Comparison of ENCODE assay signal across 28 cellular contexts in genomic region chr3:127132876-127133275, GRCh38.
"Had no signal": no experiment of that assay in that cellular context is flagged by ENCODE, and none has a peak within 500 bp of the region (broad histone marks: within the 10 kb centered on the region; RNA-seq: fewer than 3 reads in every experiment).

No MANE protein-coding gene starts in this region.

- H3K9me3 Mint-ChIP-seq: activated naive CD4-positive, alpha-beta T cell treated with anti-CD3 and anti-CD28 coated beads for 36 hours; activated naive CD8-positive, alpha-beta T cell treated with anti-CD3 and anti-CD28 coated beads for 36 hours; effector memory CD8-positive, alpha-beta T cell; natural killer cell treated with Interleukin-12 subunit alpha and Interleukin-12 subunit beta and Interleukin-15 and Interleukin-18, amount 100 ng/mL, for 72 hours; stimulated activated memory B cell treated with anti-CD40 and anti-IgM and Interleukin-4, amounts not matched to agents 10 μg/mL and 1 μg/mL and 100 μg/mL, for 72 hours; stimulated activated naive CD8-positive, alpha-beta T cell treated with anti-CD3 and anti-CD28 coated beads, Interleukin-15, amount 100 ng/mL, for 72 hours; T-helper 1 cell treated with Interleukin-12 subunit alpha and Interleukin-12 subunit beta and Interleukin-4 antibody, amounts not matched to agents 30 μg/mL and 1 μg/mL, for 36 hours had no signal

- H3K4me3 Mint-ChIP-seq: activated CD8-positive, alpha-beta T cell treated with anti-CD3 and anti-CD28 coated beads, Interleukin-2, amount 10 ng/mL, durations not matched to agents 7 days and 5 days; activated naive CD4-positive, alpha-beta T cell treated with anti-CD3 and anti-CD28 coated beads for 36 hours; activated naive CD8-positive, alpha-beta T cell treated with anti-CD3 and anti-CD28 coated beads for 36 hours; effector memory CD8-positive, alpha-beta T cell; natural killer cell treated with Interleukin-12 subunit alpha and Interleukin-12 subunit beta and Interleukin-15 and Interleukin-18, amount 100 ng/mL, for 72 hours; stimulated activated memory B cell treated with anti-CD40 and anti-IgM and Interleukin-4, amounts not matched to agents 10 μg/mL and 1 μg/mL and 100 μg/mL, for 72 hours; stimulated activated naive CD8-positive, alpha-beta T cell treated with anti-CD3 and anti-CD28 coated beads, Interleukin-15, amount 100 ng/mL, for 72 hours; T-helper 1 cell treated with Interleukin-12 subunit alpha and Interleukin-12 subunit beta and Interleukin-4 antibody, amounts not matched to agents 30 μg/mL and 1 μg/mL, for 36 hours had no signal

- ATAC-seq: activated CD8-positive, alpha-beta T cell treated with anti-CD3 and anti-CD28 coated beads, Interleukin-2, amount 10 ng/mL, durations not matched to agents 7 days and 5 days; body of pancreas; effector memory CD8-positive, alpha-beta T cell; esophagus mucosa; left ventricle myocardium superior; mucosa of descending colon; natural killer cell treated with Interleukin-12 subunit alpha and Interleukin-12 subunit beta and Interleukin-15 and Interleukin-18, amount 100 ng/mL, for 72 hours; stimulated activated memory B cell treated with anti-CD40 and anti-IgM and Interleukin-4, amounts not matched to agents 10 μg/mL and 1 μg/mL and 100 μg/mL, for 72 hours; stimulated activated naive CD8-positive, alpha-beta T cell treated with anti-CD3 and anti-CD28 coated beads, Interleukin-15, amount 100 ng/mL, for 72 hours had no signal

- H3K27ac Mint-ChIP-seq: activated CD8-positive, alpha-beta T cell treated with anti-CD3 and anti-CD28 coated beads, Interleukin-2, amount 10 ng/mL, durations not matched to agents 7 days and 5 days; activated naive CD4-positive, alpha-beta T cell treated with anti-CD3 and anti-CD28 coated beads for 36 hours; activated naive CD8-positive, alpha-beta T cell treated with anti-CD3 and anti-CD28 coated beads for 36 hours; effector memory CD8-positive, alpha-beta T cell; natural killer cell treated with Interleukin-12 subunit alpha and Interleukin-12 subunit beta and Interleukin-15 and Interleukin-18, amount 100 ng/mL, for 72 hours; stimulated activated memory B cell treated with anti-CD40 and anti-IgM and Interleukin-4, amounts not matched to agents 10 μg/mL and 1 μg/mL and 100 μg/mL, for 72 hours; stimulated activated naive CD8-positive, alpha-beta T cell treated with anti-CD3 and anti-CD28 coated beads, Interleukin-15, amount 100 ng/mL, for 72 hours; T-helper 1 cell treated with Interleukin-12 subunit alpha and Interleukin-12 subunit beta and Interleukin-4 antibody, amounts not matched to agents 30 μg/mL and 1 μg/mL, for 36 hours had no signal

- DNase-seq: activated CD8-positive, alpha-beta T cell treated with anti-CD3 and anti-CD28 coated beads, Interleukin-2, amount 10 ng/mL, durations not matched to agents 7 days and 5 days; activated effector memory CD4-positive, alpha-beta T cell treated with anti-CD3 and anti-CD28 coated beads, Interleukin-2, amount 50 U/mL, for 16 hours; activated naive CD4-positive, alpha-beta T cell treated with anti-CD3 and anti-CD28 coated beads for 36 hours; activated naive CD8-positive, alpha-beta T cell treated with anti-CD3 and anti-CD28 coated beads for 36 hours; aorta; body of pancreas; cortex of kidney; effector memory CD8-positive, alpha-beta T cell; foreskin fibroblast; head of caudate nucleus; hippocampal formation; left ventricle myocardium superior; mucosa of descending colon; stimulated activated CD4-positive, alpha-beta T cell treated with anti-CD3 and anti-CD28 coated beads, Interleukin-1b, Interleukin-23, amount 100 ng/mL, for 48 hours; stimulated activated CD4-positive, alpha-beta T cell treated with anti-CD3 and anti-CD28 coated beads, Interleukin-4, amount 100 ng/mL, for 4 hours; stimulated activated CD8-positive, alpha-beta memory T cell treated with anti-CD3 and anti-CD28 coated beads, Interleukin-4, amount 100 ng/mL, for 48 hours; stimulated activated naive CD8-positive, alpha-beta T cell treated with anti-CD3 and anti-CD28 coated beads, Interleukin-15, amount 100 ng/mL, for 72 hours; substantia nigra; T1000; upper lobe of left lung had no signal

- H3K27ac ChIP-seq: adrenal gland, body of pancreas, cardiac muscle cell, right atrium auricular region, upper lobe of left lung had no signal

- H3K4me1 Mint-ChIP-seq: stimulated activated memory B cell treated with anti-CD40 and anti-IgM and Interleukin-4, amounts not matched to agents 10 μg/mL and 1 μg/mL and 100 μg/mL, for 72 hours had no signal

- H3K36me3 Mint-ChIP-seq: activated naive CD8-positive, alpha-beta T cell treated with anti-CD3 and anti-CD28 coated beads for 36 hours; natural killer cell treated with Interleukin-12 subunit alpha and Interleukin-12 subunit beta and Interleukin-15 and Interleukin-18, amount 100 ng/mL, for 72 hours; stimulated activated memory B cell treated with anti-CD40 and anti-IgM and Interleukin-4, amounts not matched to agents 10 μg/mL and 1 μg/mL and 100 μg/mL, for 72 hours had no signal

- H3K4me3 ChIP-seq: adrenal gland, body of pancreas, cardiac muscle cell, mucosa of descending colon, right atrium auricular region, smooth muscle cell, upper lobe of left lung had no signal
